8 cellular contexts compared by ENCODE assay signal in genomic region chr13:75326173-75327131, GRCh38.
DNase-seq lines count a peak whose midpoint lies in the region; ATAC-seq, FAIRE-seq and TF ChIP-seq lines count a peak whose summit lies in the region.

No MANE protein-coding gene starts in this region.

- DNase-seq in T-cell (peak; percentile 5 to 66 (median 32)), GM12878 (ENCODE audit: low read depth, low spot score) (no peak), nephron progenitor cell (no peak), NCI-H748 treated with DMSO at 0.1 percent for 48 hours (lab: John Stamatoyannopoulos, UW) (no peak), middle frontal gyrus (ENCODE audit: extremely low spot score, low spot score) (no peak)
- peak; percentile 19 to 88 (median 82) for DNase-seq in naive thymus-derived CD4-positive, alpha-beta T cell

- H3K27me3 Mint-ChIP-seq in T-cell (no peaks in the 10 kb centered on the region), nephron progenitor cell (ENCODE audit: low read depth, poor library complexity) (no peaks in the 10 kb centered on the region)
- H3K27me3 Mint-ChIP-seq in naive thymus-derived CD4-positive, alpha-beta T cell, result no peaks in the 10 kb centered on the region

- CTCF ChIA-PET in T-cell (lab: Charles Lee), result interaction anchor here (0.6 to 2.7 kb wide), 13 partner anchors 10 to 1561 kb away, joined by 3 to 18 read pairs (median 6); no protein-coding TSS in a partner anchor
- CTCF ChIA-PET in GM12878 (lab: Yijun Ruan, JAX), result interaction anchor here (0.6 to 2.3 kb wide), 14 partner anchors 10 to 156 kb away, joined by 3 to 17 read pairs (median 3); partner anchors contain the start of gene TBC1D4
- CTCF ChIA-PET in naive thymus-derived CD4-positive, alpha-beta T cell (lab: Charles Lee), result interaction anchor here (0.9 to 1.9 kb wide), 5 partner anchors 10 to 1040 kb away, joined by 4 to 7 read pairs (median 4); no protein-coding TSS in a partner anchor

- peak overlapping the region; percentile 87 for H2AFZ ChIP-seq in GM12878 (ENCODE audit: control insufficient read depth, low read depth, low read length)

- POLR2A ChIA-PET in T-cell (lab: Charles Lee) (interaction anchor here (0.5 to 2.2 kb wide), 17 partner anchors 10 to 1664 kb away, joined by 3 to 15 read pairs (median 4); no protein-coding TSS in a partner anchor), GM12878 (lab: Charles Lee) (interaction anchor here (0.6 to 1.5 kb wide), 5 partner anchors 12 to 47 kb away, joined by 3 to 6 read pairs (median 3); no protein-coding TSS in a partner anchor)
- POLR2A ChIA-PET in naive thymus-derived CD4-positive, alpha-beta T cell (lab: Charles Lee), result interaction anchor here (0.6 to 2.6 kb wide), 21 partner anchors 8 to 1805 kb away, joined by 3 to 33 read pairs (median 4); no protein-coding TSS in a partner anchor

- H3K4me1 ChIP-seq in GM12878 (ENCODE audit: control insufficient read depth, insufficient read depth, low read length), result peaks cover 14% of the 10 kb centered on the region
- H3K4me1 ChIP-seq in naive thymus-derived CD4-positive, alpha-beta T cell (ENCODE audit: control insufficient read depth in 2 of 2, insufficient read depth in 2 of 2, low read length in 2 of 2), result peaks cover 4 to 24% of the 10 kb centered on the region in 2 donors

- TF ChIP-seq POLR2A in GM12878 (IDR thresholded peaks at IDR 0.05; ENCODE audit: low read depth, low read length), result no peak

- H3K27ac Mint-ChIP-seq in T-cell (peak overlapping the region; percentile 96 to 99), nephron progenitor cell (no peak overlapping the region)
- H3K27ac Mint-ChIP-seq in naive thymus-derived CD4-positive, alpha-beta T cell, result peak overlapping the region; percentile 92 to 99 (median 98)

- RAD21 ChIA-PET in GM12878 (lab: Charles Lee; ENCODE audit: unreplicated experiment), result interaction anchor here (1.1 to 3.0 kb wide), 10 partner anchors 10 to 156 kb away, joined by 3 to 17 read pairs (median 4); partner anchors contain the start of gene TBC1D4

- no peaks in the 10 kb centered on the region for H3K27me3 ChIP-seq in GM12878 (replicated peaks in 1 of 2; ENCODE audit: control insufficient read depth in 2 of 2, insufficient read depth in 2 of 2, low read length in 1 of 2)
- no peaks in the 10 kb centered on the region for H3K27me3 ChIP-seq in naive thymus-derived CD4-positive, alpha-beta T cell (ENCODE audit: control insufficient read depth in 2 of 2, insufficient read depth in 2 of 2, low read length in 2 of 2)

- TF ChIP-seq RAD21 in GM12878 (IDR thresholded peaks at IDR 0.05; ENCODE audit: insufficient read depth, low read depth, low read length), result no peak

- H3K4me2 ChIP-seq in GM12878 (ENCODE audit: control insufficient read depth, insufficient read depth), result peak overlapping the region; percentile 75

- H3K79me2 ChIP-seq in GM12878 (ENCODE audit: control insufficient read depth, insufficient read depth, low read length), result no peaks in the 10 kb centered on the region

- no peaks in the 10 kb centered on the region for H3K9me3 Mint-ChIP-seq in T-cell
- H3K9me3 Mint-ChIP-seq in naive thymus-derived CD4-positive, alpha-beta T cell, result peaks cover 0 to 1% (median 0%) of the 10 kb centered on the region in 11 donors
- no peaks in the 10 kb centered on the region for H3K9me3 Mint-ChIP-seq in nephron progenitor cell

- 27% methylated on average over 21 of the region's 21 CpGs for WGBS in GM12878 (ENCODE audit: insufficient coverage, insufficient replicate concordance, low lambda C conversion rate, missing lambda C conversion rate)

- in situ Hi-C loops in GM12878 (cut with MboI), result no loop called here

- H3K36me3 ChIP-seq in GM12878 (ENCODE audit: control insufficient read depth in 2 of 2, insufficient read depth in 2 of 2, low read length in 1 of 2), result peaks cover 0 to 2% of the 10 kb centered on the region in 2 experiments; a peak in 1 of 4 replicates
- no peaks in the 10 kb centered on the region for H3K36me3 ChIP-seq in naive thymus-derived CD4-positive, alpha-beta T cell (ENCODE audit: control insufficient read depth in 2 of 3, insufficient read depth in 3 of 3, low read length in 3 of 3)

- no TSS peak for BruUV-seq in GM12878 (replicated peaks; lab: Mats Ljungman, UMichigan)

- TF ChIP-seq CTCF in GM12878 (IDR thresholded peaks at IDR 0.05 in 2 of 3, conservative IDR thresholded peaks at IDR 0.05 in 1 of 3; ENCODE audit: control insufficient read depth in 2 of 3, extremely low read depth in 1 of 3, insufficient read depth in 1 of 3, low read depth in 3 of 3, low read length in 3 of 3), result no peak
- no peak for TF ChIP-seq CTCF in nephron progenitor cell (IDR thresholded peaks at IDR 0.05)

- SMC1A ChIA-PET in GM12878 (lab: Charles Lee; ENCODE audit: uncharacterized antibody, unreplicated experiment), result interaction anchor here (0.8 to 3.0 kb wide), 21 partner anchors 8 to 50 kb away, joined by 3 to 15 read pairs (median 5); no protein-coding TSS in a partner anchor

- TF ChIP-seq EP300 in GM12878 (IDR thresholded peaks at IDR 0.05; ENCODE audit: borderline replicate concordance in 1 of 2, control insufficient read depth in 1 of 2, low read depth in 2 of 2, low read length in 2 of 2), result no peak

- H3K9me3 ChIP-seq in GM12878 (replicated peaks; ENCODE audit: control insufficient read depth, insufficient read depth, low read length), result no peaks in the 10 kb centered on the region; the same call in 2 of the 3 replicates
- H3K9me3 ChIP-seq in naive thymus-derived CD4-positive, alpha-beta T cell (ENCODE audit: control insufficient read depth in 2 of 3, low read length in 3 of 3), result no peaks in the 10 kb centered on the region

- H3K36me3 Mint-ChIP-seq in T-cell (peaks cover 6% of the 10 kb centered on the region), nephron progenitor cell (ENCODE audit: low read depth) (peaks cover 21% of the 10 kb centered on the region)
- H3K36me3 Mint-ChIP-seq in naive thymus-derived CD4-positive, alpha-beta T cell, result peaks cover 0 to 10% (median 6%) of the 10 kb centered on the region in 5 donors

- H3K4me3 ChIP-seq in GM12878, result peak overlapping the region; percentile 34; the same call in 1 of the 2 replicates
- H3K4me3 ChIP-seq in naive thymus-derived CD4-positive, alpha-beta T cell (ENCODE audit: low read length), result peak overlapping the region; percentile 71

- H3K9ac ChIP-seq in GM12878 (ENCODE audit: control insufficient read depth, insufficient read depth, low read length), result 0 out of 2 replicates have a peak overlapping the region, but pooled peaks have one; percentile 22

- peak overlapping the region; percentile 22 for H3K27ac ChIP-seq in GM12878 (ENCODE audit: control insufficient read depth, insufficient read depth)
- peak overlapping the region; percentile 87 for H3K27ac ChIP-seq in naive thymus-derived CD4-positive, alpha-beta T cell (ENCODE audit: low read depth, low read length)

- H3K4me3 Mint-ChIP-seq in T-cell, result peak overlapping the region; percentile 87 to 91 (median 89)
- peak overlapping the region; percentile 90 to 97 (median 94) for H3K4me3 Mint-ChIP-seq in naive thymus-derived CD4-positive, alpha-beta T cell
- H3K4me3 Mint-ChIP-seq in nephron progenitor cell, result no peak overlapping the region

- H4K20me1 ChIP-seq in GM12878 (ENCODE audit: control insufficient read depth, insufficient read depth), result no peaks in the 10 kb centered on the region

- ATAC-seq in GM18508 (IDR thresholded peaks at IDR 0.05; ENCODE audit: insufficient read depth, unreplicated experiment) (peak; percentile 88), HG02840 (IDR thresholded peaks at IDR 0.05; ENCODE audit: low FRiP score, unreplicated experiment) (peak; percentile 89), T-cell (replicated peaks in 1 of 4) (peak; percentile 91 to 93 (median 92)), GM12878 (peak; percentile 89)
- peak; percentile 94 for ATAC-seq in naive thymus-derived CD4-positive, alpha-beta T cell

- intact Hi-C loops in GM12878 (cut with micrococcal nuclease; ENCODE audit: unreplicated experiment), result no loop called here
- intact Hi-C loops in naive thymus-derived CD4-positive, alpha-beta T cell (cut with micrococcal nuclease), result loop anchor here (1.0 to 10.0 kb wide), 25 partner anchors 8 to 2001 kb away; partner anchors contain the start of genes COMMD6 (in 2 of the 2), MYCBP2 (in 2 of the 2), UCHL3 (in 2 of the 2) and CLN5 (in 1 of the 2)

- peak; percentile 77 for FAIRE-seq in GM12878 (lab: Jason Lieb, UNC)

- H3K4me1 Mint-ChIP-seq in T-cell (peaks cover 45 to 63% (median 47%) of the 10 kb centered on the region in 3 donors), nephron progenitor cell (no peaks in the 10 kb centered on the region)
- peaks cover 23 to 63% (median 55%) of the 10 kb centered on the region in 7 donors for H3K4me1 Mint-ChIP-seq in naive thymus-derived CD4-positive, alpha-beta T cell

TF ChIP-seq in GM12878, 131 proteins besides CTCF, POLR2A, EP300 and RAD21 (continues in another document):
- no peak for TF ChIP-seq CEBPZ (IDR thresholded peaks at IDR 0.05; ENCODE audit: low read depth, low read length)
- TF ChIP-seq, protein P1, sequence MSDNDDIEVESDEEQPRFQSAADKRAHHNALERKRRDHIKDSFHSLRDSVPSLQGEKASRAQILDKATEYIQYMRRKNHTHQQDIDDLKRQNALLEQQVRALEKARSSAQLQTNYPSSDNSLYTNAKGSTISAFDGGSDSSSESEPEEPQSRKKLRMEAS (IDR thresholded peaks at IDR 0.05; ENCODE audit: low read depth, low read length), result no peak
- no peak for TF ChIP-seq SMAD5 (IDR thresholded peaks at IDR 0.05; ENCODE audit: low read depth)
- TF ChIP-seq PML (IDR thresholded peaks at IDR 0.05; ENCODE audit: low read length), result peak; percentile 34; the same call in 1 of the 2 replicates

Comparison
In these comparisons a context has a peak if more than half of its experiments do, and no peak if none do; other contexts are left out.
1. DNase-seq: peak in T-cell (34 of 34) and naive thymus-derived CD4-positive, alpha-beta T cell (9 of 9); none in GM12878 (single experiment), nephron progenitor cell (single experiment), NCI-H748 treated with DMSO at 0.1 percent for 48 hours (single experiment) and middle frontal gyrus (single experiment).
2. Peak in every context shown above with its lines, with median percentiles within 50 percentile points of each other: ATAC-seq.